Comparison of ENCODE assay signal across 1 cellular context in genomic region chr3:69082805-69083204, GRCh38.
TF ChIP-seq lines count a peak whose summit lies in the region.

No MANE protein-coding gene starts in this region.

TF ChIP-seq in GM12878, 131 proteins besides CTCF, POLR2A, EP300 and RAD21 (continued from another document and continues in another):
- no peak for TF ChIP-seq MLLT1 (IDR thresholded peaks at IDR 0.05)
- TF ChIP-seq NFXL1 (IDR thresholded peaks at IDR 0.05; ENCODE audit: borderline replicate concordance) = no peak
- peak; percentile 43 for TF ChIP-seq GABPA (IDR thresholded peaks at IDR 0.05; ENCODE audit: low read depth)
- TF ChIP-seq FOS (IDR thresholded peaks at IDR 0.05; ENCODE audit: borderline replicate concordance, extremely low read depth, insufficient read length) = no peak
- peak; percentile 93 for TF ChIP-seq RUNX3 (IDR thresholded peaks at IDR 0.05; ENCODE audit: low read length)
- TF ChIP-seq EGR1 (IDR thresholded peaks at IDR 0.05; ENCODE audit: borderline replicate concordance in 1 of 2, low read depth in 2 of 2, low read length in 2 of 2) = no peak
- peak; percentile 99 for TF ChIP-seq MEF2B (IDR thresholded peaks at IDR 0.05; ENCODE audit: partially characterized antibody, poor library complexity, severe bottlenecking)
- peak; percentile 90; the same call in 1 of the 2 replicates for TF ChIP-seq STAT3 (IDR thresholded peaks at IDR 0.05; ENCODE audit: low read depth, low read length)
- peak; percentile 54 for TF ChIP-seq PKNOX1 (IDR thresholded peaks at IDR 0.05)
- peak; percentile 70 for TF ChIP-seq SKIL (IDR thresholded peaks at IDR 0.05; ENCODE audit: low read depth, poor library complexity, severe bottlenecking)
- TF ChIP-seq E2F8 (IDR thresholded peaks at IDR 0.05; ENCODE audit: low read depth, partially characterized antibody) = no peak
- peak; percentile 26; the same call in 1 of the 2 replicates for TF ChIP-seq MAX (IDR thresholded peaks at IDR 0.05; ENCODE audit: low read depth, low read length)
- TF ChIP-seq YBX1 (IDR thresholded peaks at IDR 0.05) = no peak
- TF ChIP-seq E2F4 (IDR thresholded peaks at IDR 0.05; ENCODE audit: low read depth, low read length) = no peak
- no peak; the same call in 1 of the 2 replicates for TF ChIP-seq ELK1 (IDR thresholded peaks at IDR 0.05; ENCODE audit: low read depth, low read length)
- no peak for TF ChIP-seq FOXK2 (IDR thresholded peaks at IDR 0.05)
- peak; percentile 72; the same call in 1 of the 2 replicates for TF ChIP-seq TAF1 (IDR thresholded peaks at IDR 0.05; ENCODE audit: borderline replicate concordance, low read depth, low read length)
- TF ChIP-seq MYC (IDR thresholded peaks at IDR 0.05; ENCODE audit: insufficient read depth, insufficient read length, insufficient replicate concordance, low read length, severe bottlenecking) = no peak
- 0 out of 2 replicates have a peak, but pooled peaks have one; percentile 48 for TF ChIP-seq CHD1 (IDR thresholded peaks at IDR 0.05; ENCODE audit: low read depth, low read length)
- TF ChIP-seq SIX5 (IDR thresholded peaks at IDR 0.05; ENCODE audit: low read depth, low read length, severe bottlenecking) = no peak
- no peak for TF ChIP-seq ESRRA (IDR thresholded peaks at IDR 0.05; ENCODE audit: low read length)
- peak; percentile 85 for TF ChIP-seq RELB (IDR thresholded peaks at IDR 0.05; ENCODE audit: low read depth)
- TF ChIP-seq RBBP5 (conservative IDR thresholded peaks at IDR 0.05) = no peak
- TF ChIP-seq MYB (IDR thresholded peaks at IDR 0.05; ENCODE audit: borderline replicate concordance, low read depth, low read length) = no peak
- TF ChIP-seq POLR2AphosphoS2 (IDR thresholded peaks at IDR 0.05; ENCODE audit: low read depth, low read length) = peak; percentile 73; the same call in 1 of the 2 replicates
- TF ChIP-seq KLF5 (IDR thresholded peaks at IDR 0.05; ENCODE audit: partially characterized antibody) = no peak
- no peak for TF ChIP-seq PAX8 (IDR thresholded peaks at IDR 0.05)
- TF ChIP-seq IKZF2 (IDR thresholded peaks at IDR 0.05) = peak; percentile 82 to 84
- TF ChIP-seq CEBPZ (IDR thresholded peaks at IDR 0.05; ENCODE audit: low read depth, low read length) = no peak
- no peak for TF ChIP-seq SUZ12 (IDR thresholded peaks at IDR 0.05; ENCODE audit: unreplicated experiment)
- peak; percentile 75; the same call in 1 of the 2 replicates for TF ChIP-seq MTA3 (IDR thresholded peaks at IDR 0.05; ENCODE audit: borderline replicate concordance, low read length)
- peak; percentile 87 for TF ChIP-seq PAX5 (IDR thresholded peaks at IDR 0.05; ENCODE audit: borderline replicate concordance, low read depth, low read length)
- TF ChIP-seq USF1 (IDR thresholded peaks at IDR 0.05; ENCODE audit: borderline replicate concordance, extremely low read length, insufficient read depth, low read depth, low read length) = no peak
- TF ChIP-seq ZNF207 (IDR thresholded peaks at IDR 0.05; ENCODE audit: borderline replicate concordance) = no peak
- peak; percentile 58 for TF ChIP-seq PBX3 (IDR thresholded peaks at IDR 0.05; ENCODE audit: insufficient replicate concordance, low read depth, low read length)
- TF ChIP-seq IRF3 (IDR thresholded peaks at IDR 0.05) = no peak
- no peak for TF ChIP-seq ZZZ3 (IDR thresholded peaks at IDR 0.05; ENCODE audit: control insufficient read depth, insufficient read length, low read depth)
- TF ChIP-seq DPF2 (IDR thresholded peaks at IDR 0.05) = peak; percentile 52
- no peak for TF ChIP-seq ZNF217 (IDR thresholded peaks at IDR 0.05)
- no peak for TF ChIP-seq ATF3 (IDR thresholded peaks at IDR 0.05; ENCODE audit: borderline replicate concordance, extremely low read depth, low read depth, low read length)
- TF ChIP-seq CHD4 (IDR thresholded peaks at IDR 0.05) = no peak
- TF ChIP-seq NRF1 (conservative IDR thresholded peaks at IDR 0.05; ENCODE audit: low read depth, low read length) = no peak
- no peak for TF ChIP-seq RAD51 (IDR thresholded peaks at IDR 0.05)
